Comparison of ENCODE assay signal across 10 cellular contexts in the genomic region with DNA sequence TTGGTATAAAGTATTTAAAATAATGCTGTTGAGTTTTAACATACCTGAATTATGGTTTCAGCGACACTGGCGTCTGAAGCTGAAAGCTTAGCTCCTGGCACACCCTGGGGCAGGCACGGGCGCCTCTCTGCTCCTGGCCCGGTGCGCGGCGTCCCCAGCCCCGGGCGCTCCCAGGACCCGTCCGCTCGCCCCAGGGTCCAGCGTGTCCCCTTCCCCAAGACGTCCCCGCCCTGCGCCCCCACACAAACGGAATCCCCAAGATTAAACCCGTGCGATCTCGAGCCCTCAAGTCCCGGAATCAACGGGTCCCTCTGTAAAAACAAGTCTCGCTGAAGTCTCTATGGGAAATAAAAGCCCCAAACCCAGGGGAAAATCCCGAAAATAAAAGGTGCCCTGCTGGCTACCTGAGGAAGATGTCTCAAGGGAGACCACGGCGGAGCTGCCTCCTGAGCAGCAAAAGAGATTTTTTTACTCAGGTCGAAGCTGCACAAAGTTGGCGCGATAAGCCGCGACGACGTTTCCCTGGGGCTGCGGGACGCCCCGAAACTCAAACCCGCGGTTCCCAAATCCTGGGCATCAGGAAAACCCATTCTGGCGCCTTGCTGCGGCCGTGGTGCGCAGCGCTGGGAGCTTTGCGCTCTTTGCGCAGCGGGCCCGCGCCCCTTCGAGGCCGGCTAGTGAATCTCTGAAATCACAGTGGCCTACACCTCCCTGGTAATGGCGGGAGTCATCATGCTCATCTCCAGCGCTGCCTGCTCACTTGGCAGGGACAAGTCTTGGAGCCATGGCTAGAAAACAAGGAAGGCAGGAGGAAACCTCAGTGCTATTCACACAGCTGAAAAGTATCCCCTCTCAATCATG. TPM values are rescaled to one million over a fixed set of nuclear protein-coding genes. Genes with fewer than 3 reads are reported as not detected.
A peak's percentile ranks its signal among the peaks of the same experiment; 100 is the strongest.
DNase-seq lines count a peak whose midpoint lies in the region; ATAC-seq, FAIRE-seq and TF ChIP-seq lines count a peak whose summit lies in the region.
"Had no signal": no experiment of that assay in that cellular context is flagged by ENCODE, and none has a peak within 500 bp of the region (broad histone marks: within the 10 kb centered on the region; RNA-seq: fewer than 3 reads in every experiment).

No MANE protein-coding gene starts in this region.

- TF ChIP-seq CTCF in HepG2 (CRISPR knock-in tag; IDR thresholded peaks at IDR 0.05) = no peak
- TF ChIP-seq CTCF in suprapubic skin (IDR thresholded peaks at IDR 0.05) = no peak

- no peak overlapping the region for H3K27ac ChIP-seq in HepG2 (ENCODE audit: extremely low read length, insufficient read depth, low read length)
- H3K27ac ChIP-seq in suprapubic skin = no peak overlapping the region
- H3K27ac ChIP-seq: HL-60 had no signal

- 36% methylated on average over 11 of the region's 53 CpGs for WGBS in HepG2 (ENCODE audit: low lambda C conversion rate)
- WGBS in suprapubic skin = 2% methylated on average over 45 of the region's 53 CpGs

- no peak overlapping the region for H3K4me2 ChIP-seq in HepG2 (ENCODE audit: low read depth, low read length)

- no peaks in the 10 kb centered on the region for H3K36me3 ChIP-seq in HepG2 (replicated peaks in 1 of 2; ENCODE audit: control insufficient read depth in 1 of 2, insufficient read depth in 2 of 2, low read length in 2 of 2)
- H3K36me3 ChIP-seq in suprapubic skin = no peaks in the 10 kb centered on the region

- H3K4me1 Mint-ChIP-seq in activated naive CD8-positive, alpha-beta T cell treated with anti-CD3 and anti-CD28 coated beads, Interleukin-2, amount 10 ng/mL, durations not matched to agents 7 days and 5 days = peaks cover 7% of the 10 kb centered on the region

- no peak for FAIRE-seq in HepG2 (lab: Jason Lieb, UNC)

- H3K9me3 Mint-ChIP-seq in activated naive CD8-positive, alpha-beta T cell treated with anti-CD3 and anti-CD28 coated beads, Interleukin-2, amount 10 ng/mL, durations not matched to agents 7 days and 5 days = no peaks in the 10 kb centered on the region

- TF ChIP-seq RAD21 in HepG2 (CRISPR knock-in tag; IDR thresholded peaks at IDR 0.05) = no peak

- peak; percentile 17 for DNase-seq in COLO668 (lab: John Stamatoyannopoulos, UW; ENCODE audit: unreplicated experiment)
- peak; percentile 48 for DNase-seq in activated naive CD8-positive, alpha-beta T cell treated with anti-CD3 and anti-CD28 coated beads, Interleukin-2, amount 10 ng/mL, durations not matched to agents 7 days and 5 days
- no peak for DNase-seq in HepG2 (ENCODE audit: low spot score)
- no peak for DNase-seq in suprapubic skin (ENCODE audit: low spot score in 2 of 2)
- no peak for DNase-seq in SIG-M5 treated with dmso at 0.1 percent for 504 hours (lab: John Stamatoyannopoulos, UW; ENCODE audit: unreplicated experiment)
- DNase-seq in middle frontal gyrus (ENCODE audit: extremely low spot score, low spot score) = no peak
- DNase-seq in ureter (ENCODE audit: low spot score) = no peak

- no peaks in the 10 kb centered on the region for H3K9me3 ChIP-seq in HepG2 (ENCODE audit: low read length)
- no peaks in the 10 kb centered on the region for H3K9me3 ChIP-seq in suprapubic skin

- H3K27me3 ChIP-seq in HepG2 (ENCODE audit: control insufficient read depth in 1 of 2, insufficient read depth in 2 of 2, low read length in 2 of 2) (no peaks in the 10 kb centered on the region), suprapubic skin (peaks cover 48% of the 10 kb centered on the region)

- TF ChIP-seq EP300 in HepG2 (IDR thresholded peaks at IDR 0.05; ENCODE audit: low read depth in 2 of 2, low read length in 2 of 2) = no peak
- no peak for TF ChIP-seq EP300 in HepG2 (CRISPR knock-in tag; IDR thresholded peaks at IDR 0.05; ENCODE audit: borderline replicate concordance)
- TF ChIP-seq EP300 in suprapubic skin (IDR thresholded peaks at IDR 0.05) = no peak

- in situ Hi-C loops in HepG2 (cut with HindIII; ENCODE audit: extremely low pct_ligation_motif_present, low pct_unique_long_range_greater_than_20kb) = no loop called here

- POLR2A ChIA-PET in activated naive CD8-positive, alpha-beta T cell treated with anti-CD3 and anti-CD28 coated beads, Interleukin-2, amount 10 ng/mL, durations not matched to agents 7 days and 5 days (lab: Charles Lee) = no interaction called here
- POLR2A ChIA-PET in HepG2 (lab: Yijun Ruan, JAX) = no interaction called here

- H3K4me1 ChIP-seq in HepG2 (ENCODE audit: insufficient read depth, low read length) = no peaks in the 10 kb centered on the region
- peaks cover 12% of the 10 kb centered on the region for H3K4me1 ChIP-seq in suprapubic skin

- CTCF ChIA-PET in HepG2 (lab: Yijun Ruan, JAX; ENCODE audit: low intra/inter-chr PET ratio, low total read pairs) = no interaction called here

- H3K9ac ChIP-seq in HepG2 (ENCODE audit: insufficient read depth, low read depth, low read length) = no peak overlapping the region

- ATAC-seq in GM21619 (IDR thresholded peaks at IDR 0.05; ENCODE audit: unreplicated experiment) (peak; percentile 52), HepG2 (peak; percentile 51; the same call in 2 of the 3 replicates)
- ATAC-seq in activated naive CD8-positive, alpha-beta T cell treated with anti-CD3 and anti-CD28 coated beads, Interleukin-2, amount 10 ng/mL, durations not matched to agents 7 days and 5 days (ENCODE audit: low read depth) = no peak

- H3K36me3 Mint-ChIP-seq in activated naive CD8-positive, alpha-beta T cell treated with anti-CD3 and anti-CD28 coated beads, Interleukin-2, amount 10 ng/mL, durations not matched to agents 7 days and 5 days = no peaks in the 10 kb centered on the region

- H3K4me3 Mint-ChIP-seq in activated naive CD8-positive, alpha-beta T cell treated with anti-CD3 and anti-CD28 coated beads, Interleukin-2, amount 10 ng/mL, durations not matched to agents 7 days and 5 days = peak overlapping the region; percentile 80

- intact Hi-C loops in HepG2 (cut with micrococcal nuclease; ENCODE audit: unreplicated experiment) = no loop called here

- H3K79me2 ChIP-seq in HepG2 (ENCODE audit: insufficient read depth, low read length) = no peaks in the 10 kb centered on the region

- H3K4me3 ChIP-seq in HepG2 (replicated peaks in 1 of 3; ENCODE audit: insufficient read depth in 1 of 3, low read depth in 2 of 3, low read length in 3 of 3) = no peak overlapping the region
- peak overlapping the region; percentile 40 for H3K4me3 ChIP-seq in suprapubic skin

- H3K27ac Mint-ChIP-seq in activated naive CD8-positive, alpha-beta T cell treated with anti-CD3 and anti-CD28 coated beads, Interleukin-2, amount 10 ng/mL, durations not matched to agents 7 days and 5 days = no peak overlapping the region

- no peak for TF ChIP-seq POLR2A in HepG2 (IDR thresholded peaks at IDR 0.05; ENCODE audit: insufficient read depth in 1 of 2, low read depth in 2 of 2, low read length in 2 of 2)
- no peak for TF ChIP-seq POLR2A in suprapubic skin (IDR thresholded peaks at IDR 0.05)

- BruUV-seq in HepG2 (replicated peaks; lab: Mats Ljungman, UMichigan) = no TSS peak

- H4K20me1 ChIP-seq in HepG2 (ENCODE audit: insufficient read depth, low read length) = no peaks in the 10 kb centered on the region

- H2AFZ ChIP-seq in HepG2 (ENCODE audit: low read length) = no peak overlapping the region

- H3K27me3 Mint-ChIP-seq in activated naive CD8-positive, alpha-beta T cell treated with anti-CD3 and anti-CD28 coated beads, Interleukin-2, amount 10 ng/mL, durations not matched to agents 7 days and 5 days = peaks cover 62% of the 10 kb centered on the region

RNA-seq across cellular contexts. Expression of a gene that starts 6.3 kb away (rescaled TPM):
- total RNA-seq in activated naive CD8-positive, alpha-beta T cell treated with anti-CD3 and anti-CD28 coated beads, Interleukin-2, amount 10 ng/mL, durations not matched to agents 7 days and 5 days = not detected
- total RNA-seq in HepG2 (2016; rRNA removed; fragmentation: Illumina TruSeq; extraction: Trizol) (not detected in 2 replicates), suprapubic skin (not detected), ureter (not detected)
- total RNA-seq in HepG2 (2016; cell fraction: cytosol; rRNA removed; fragmentation: Illumina TruSeq; extraction: Trizol; ENCODE audit: low read depth) = not detected in 2 replicates
- total RNA-seq in HepG2 (2016; cell fraction: insoluble cytoplasmic fraction; rRNA removed; fragmentation: Illumina TruSeq; extraction: Trizol) = not detected in 2 replicates
- not detected in 2 replicates for total RNA-seq in HepG2 (2016; cell fraction: membrane; rRNA removed; fragmentation: Illumina TruSeq; extraction: Trizol)
- total RNA-seq in HepG2 (2016; cell fraction: nucleus; rRNA removed; fragmentation: Illumina TruSeq; extraction: Trizol) = not detected in 2 replicates
- polyA plus RNA-seq in HepG2 (2011; rRNA removed) = not detected in 2 replicates
- not detected in 2 replicates for polyA plus RNA-seq in HepG2 (2011; cell fraction: cytosol; rRNA removed)
- not detected in 2 replicates for polyA plus RNA-seq in HepG2 (2011; cell fraction: nucleus; rRNA removed)
- not detected in 2 replicates for polyA plus RNA-seq in HepG2 (2012)
- polyA plus RNA-seq in HepG2 (2016; cell fraction: cytosol; fragmentation: Illumina TruSeq; extraction: Trizol; ENCODE audit: low read depth) = not detected in 2 replicates
- not detected in 2 replicates for polyA plus RNA-seq in HepG2 (2016; cell fraction: insoluble cytoplasmic fraction; fragmentation: Illumina TruSeq; extraction: Trizol; ENCODE audit: low read depth)
- not detected in 2 replicates for polyA plus RNA-seq in HepG2 (2016; cell fraction: membrane; fragmentation: Illumina TruSeq; extraction: Trizol; ENCODE audit: low read depth)
- polyA plus RNA-seq in HepG2 (2016; cell fraction: nucleus; fragmentation: Illumina TruSeq; extraction: Trizol; ENCODE audit: insufficient read depth, low read depth) = not detected in 2 replicates
- not detected in 2 replicates for polyA minus RNA-seq in HepG2 (2011; rRNA and poly(A)+ RNA removed; ENCODE audit: low replicate concordance)
- not detected in 2 replicates for polyA minus RNA-seq in HepG2 (2011; cell fraction: cytosol; rRNA and poly(A)+ RNA removed)
- polyA minus RNA-seq in HepG2 (2011; cell fraction: nucleus; rRNA and poly(A)+ RNA removed) = not detected in 2 replicates
- total RNA-seq: dermis microvascular lymphatic vessel endothelial cell had no signal

RNA-seq across cellular contexts. Expression of a gene that starts 17.4 kb away (rescaled TPM):
- not detected for total RNA-seq in activated naive CD8-positive, alpha-beta T cell treated with anti-CD3 and anti-CD28 coated beads, Interleukin-2, amount 10 ng/mL, durations not matched to agents 7 days and 5 days
- not detected in 2 replicates for total RNA-seq in HepG2 (2016; rRNA removed; fragmentation: Illumina TruSeq; extraction: Trizol)
- not detected in 2 replicates for total RNA-seq in HepG2 (2016; cell fraction: cytosol; rRNA removed; fragmentation: Illumina TruSeq; extraction: Trizol; ENCODE audit: low read depth)
- total RNA-seq in HepG2 (2016; cell fraction: insoluble cytoplasmic fraction; rRNA removed; fragmentation: Illumina TruSeq; extraction: Trizol) = not detected in 2 replicates
- total RNA-seq in HepG2 (2016; cell fraction: membrane; rRNA removed; fragmentation: Illumina TruSeq; extraction: Trizol) = not detected in 2 replicates
- not detected in 2 replicates for total RNA-seq in HepG2 (2016; cell fraction: nucleus; rRNA removed; fragmentation: Illumina TruSeq; extraction: Trizol)
- not detected in 2 replicates for polyA plus RNA-seq in HepG2 (2011; rRNA removed)
- polyA plus RNA-seq in HepG2 (2011; cell fraction: cytosol; rRNA removed) = not detected in 2 replicates
- not detected in 2 replicates for polyA plus RNA-seq in HepG2 (2011; cell fraction: nucleus; rRNA removed)
- not detected in 2 replicates for polyA plus RNA-seq in HepG2 (2012)
- polyA plus RNA-seq in HepG2 (2016; cell fraction: cytosol; fragmentation: Illumina TruSeq; extraction: Trizol; ENCODE audit: low read depth) = not detected in 2 replicates
- polyA plus RNA-seq in HepG2 (2016; cell fraction: insoluble cytoplasmic fraction; fragmentation: Illumina TruSeq; extraction: Trizol; ENCODE audit: low read depth) = not detected in 2 replicates
- not detected in 2 replicates for polyA plus RNA-seq in HepG2 (2016; cell fraction: membrane; fragmentation: Illumina TruSeq; extraction: Trizol; ENCODE audit: low read depth)
- polyA plus RNA-seq in HepG2 (2016; cell fraction: nucleus; fragmentation: Illumina TruSeq; extraction: Trizol; ENCODE audit: insufficient read depth, low read depth) = not detected in 2 replicates
- polyA minus RNA-seq in HepG2 (2011; rRNA and poly(A)+ RNA removed; ENCODE audit: low replicate concordance) = not detected in 2 replicates
- not detected in 2 replicates for polyA minus RNA-seq in HepG2 (2011; cell fraction: cytosol; rRNA and poly(A)+ RNA removed)
- not detected in 2 replicates for polyA minus RNA-seq in HepG2 (2011; cell fraction: nucleus; rRNA and poly(A)+ RNA removed)
- not detected for total RNA-seq in suprapubic skin
- total RNA-seq in ureter = not detected
- total RNA-seq: dermis microvascular lymphatic vessel endothelial cell had no signal

RNA-seq across cellular contexts. Expression of a gene that starts 34.8 kb away (rescaled TPM):
- not detected for total RNA-seq in activated naive CD8-positive, alpha-beta T cell treated with anti-CD3 and anti-CD28 coated beads, Interleukin-2, amount 10 ng/mL, durations not matched to agents 7 days and 5 days
- total RNA-seq in HepG2 (2016; rRNA removed; fragmentation: Illumina TruSeq; extraction: Trizol) (not detected in 2 replicates), suprapubic skin (not detected), ureter (not detected)
- not detected in 2 replicates for total RNA-seq in HepG2 (2016; cell fraction: cytosol; rRNA removed; fragmentation: Illumina TruSeq; extraction: Trizol; ENCODE audit: low read depth)
- total RNA-seq in HepG2 (2016; cell fraction: insoluble cytoplasmic fraction; rRNA removed; fragmentation: Illumina TruSeq; extraction: Trizol) = not detected in 2 replicates
- total RNA-seq in HepG2 (2016; cell fraction: membrane; rRNA removed; fragmentation: Illumina TruSeq; extraction: Trizol) = not detected in 2 replicates
- total RNA-seq in HepG2 (2016; cell fraction: nucleus; rRNA removed; fragmentation: Illumina TruSeq; extraction: Trizol) = not detected in 2 replicates
- not detected in 2 replicates for polyA plus RNA-seq in HepG2 (2011; rRNA removed)
- polyA plus RNA-seq in HepG2 (2011; cell fraction: cytosol; rRNA removed) = not detected in 2 replicates
- polyA plus RNA-seq in HepG2 (2011; cell fraction: nucleus; rRNA removed) = not detected in 2 replicates
- polyA plus RNA-seq in HepG2 (2012) = not detected in 2 replicates
- not detected in 2 replicates for polyA plus RNA-seq in HepG2 (2016; cell fraction: cytosol; fragmentation: Illumina TruSeq; extraction: Trizol; ENCODE audit: low read depth)
- not detected in 2 replicates for polyA plus RNA-seq in HepG2 (2016; cell fraction: insoluble cytoplasmic fraction; fragmentation: Illumina TruSeq; extraction: Trizol; ENCODE audit: low read depth)
- polyA plus RNA-seq in HepG2 (2016; cell fraction: membrane; fragmentation: Illumina TruSeq; extraction: Trizol; ENCODE audit: low read depth) = not detected in 2 replicates
- not detected in 2 replicates for polyA plus RNA-seq in HepG2 (2016; cell fraction: nucleus; fragmentation: Illumina TruSeq; extraction: Trizol; ENCODE audit: insufficient read depth, low read depth)
- polyA minus RNA-seq in HepG2 (2011; rRNA and poly(A)+ RNA removed; ENCODE audit: low replicate concordance) = not detected in 2 replicates
- not detected in 2 replicates for polyA minus RNA-seq in HepG2 (2011; cell fraction: cytosol; rRNA and poly(A)+ RNA removed)
- polyA minus RNA-seq in HepG2 (2011; cell fraction: nucleus; rRNA and poly(A)+ RNA removed) = not detected in 2 replicates
- total RNA-seq: dermis microvascular lymphatic vessel endothelial cell had no signal

RNA-seq across cellular contexts. Expression of a gene that starts 37.6 kb away (rescaled TPM):
- not detected for total RNA-seq in activated naive CD8-positive, alpha-beta T cell treated with anti-CD3 and anti-CD28 coated beads, Interleukin-2, amount 10 ng/mL, durations not matched to agents 7 days and 5 days
- total RNA-seq in HepG2 (2016; rRNA removed; fragmentation: Illumina TruSeq; extraction: Trizol) = not detected in 2 replicates
- total RNA-seq in HepG2 (2016; cell fraction: cytosol; rRNA removed; fragmentation: Illumina TruSeq; extraction: Trizol; ENCODE audit: low read depth) = not detected in 2 replicates
- total RNA-seq in HepG2 (2016; cell fraction: insoluble cytoplasmic fraction; rRNA removed; fragmentation: Illumina TruSeq; extraction: Trizol) = not detected in 2 replicates
- total RNA-seq in HepG2 (2016; cell fraction: membrane; rRNA removed; fragmentation: Illumina TruSeq; extraction: Trizol) = not detected in 2 replicates
- total RNA-seq in HepG2 (2016; cell fraction: nucleus; rRNA removed; fragmentation: Illumina TruSeq; extraction: Trizol) = not detected in 2 replicates
- polyA plus RNA-seq in HepG2 (2011; rRNA removed) = not detected in 2 replicates
- polyA plus RNA-seq in HepG2 (2011; cell fraction: cytosol; rRNA removed) = not detected in 2 replicates
- polyA plus RNA-seq in HepG2 (2011; cell fraction: nucleus; rRNA removed) = not detected in 2 replicates
- polyA plus RNA-seq in HepG2 (2012) = not detected in 2 replicates
- polyA plus RNA-seq in HepG2 (2016; cell fraction: cytosol; fragmentation: Illumina TruSeq; extraction: Trizol; ENCODE audit: low read depth) = not detected in 2 replicates
- polyA plus RNA-seq in HepG2 (2016; cell fraction: insoluble cytoplasmic fraction; fragmentation: Illumina TruSeq; extraction: Trizol; ENCODE audit: low read depth) = not detected in 2 replicates
- not detected in 2 replicates for polyA plus RNA-seq in HepG2 (2016; cell fraction: membrane; fragmentation: Illumina TruSeq; extraction: Trizol; ENCODE audit: low read depth)
- not detected in 2 replicates for polyA plus RNA-seq in HepG2 (2016; cell fraction: nucleus; fragmentation: Illumina TruSeq; extraction: Trizol; ENCODE audit: insufficient read depth, low read depth)
- polyA minus RNA-seq in HepG2 (2011; rRNA and poly(A)+ RNA removed; ENCODE audit: low replicate concordance) = not detected in 2 replicates
- polyA minus RNA-seq in HepG2 (2011; cell fraction: cytosol; rRNA and poly(A)+ RNA removed) = not detected in 2 replicates
- not detected in 2 replicates for polyA minus RNA-seq in HepG2 (2011; cell fraction: nucleus; rRNA and poly(A)+ RNA removed)
- total RNA-seq in suprapubic skin = not detected
- not detected for total RNA-seq in ureter
- total RNA-seq: dermis microvascular lymphatic vessel endothelial cell had no signal

RNA-seq across cellular contexts. Expression of a gene that starts 51.9 kb away (rescaled TPM):
- not detected for total RNA-seq in activated naive CD8-positive, alpha-beta T cell treated with anti-CD3 and anti-CD28 coated beads, Interleukin-2, amount 10 ng/mL, durations not matched to agents 7 days and 5 days
- total RNA-seq in HepG2 (2016; rRNA removed; fragmentation: Illumina TruSeq; extraction: Trizol) (not detected in 2 replicates), suprapubic skin (not detected), ureter (not detected)
- total RNA-seq in HepG2 (2016; cell fraction: cytosol; rRNA removed; fragmentation: Illumina TruSeq; extraction: Trizol; ENCODE audit: low read depth) = not detected in 2 replicates
- not detected in 2 replicates for total RNA-seq in HepG2 (2016; cell fraction: insoluble cytoplasmic fraction; rRNA removed; fragmentation: Illumina TruSeq; extraction: Trizol)
- not detected in 2 replicates for total RNA-seq in HepG2 (2016; cell fraction: membrane; rRNA removed; fragmentation: Illumina TruSeq; extraction: Trizol)
- total RNA-seq in HepG2 (2016; cell fraction: nucleus; rRNA removed; fragmentation: Illumina TruSeq; extraction: Trizol) = not detected in 2 replicates
- not detected in 2 replicates for polyA plus RNA-seq in HepG2 (2011; rRNA removed)
- not detected in 2 replicates for polyA plus RNA-seq in HepG2 (2011; cell fraction: cytosol; rRNA removed)
- polyA plus RNA-seq in HepG2 (2011; cell fraction: nucleus; rRNA removed) = not detected in 2 replicates
- polyA plus RNA-seq in HepG2 (2012) = not detected in 2 replicates
- polyA plus RNA-seq in HepG2 (2016; cell fraction: cytosol; fragmentation: Illumina TruSeq; extraction: Trizol; ENCODE audit: low read depth) = not detected in 2 replicates
- not detected in 2 replicates for polyA plus RNA-seq in HepG2 (2016; cell fraction: insoluble cytoplasmic fraction; fragmentation: Illumina TruSeq; extraction: Trizol; ENCODE audit: low read depth)
- not detected in 2 replicates for polyA plus RNA-seq in HepG2 (2016; cell fraction: membrane; fragmentation: Illumina TruSeq; extraction: Trizol; ENCODE audit: low read depth)
- not detected in 2 replicates for polyA plus RNA-seq in HepG2 (2016; cell fraction: nucleus; fragmentation: Illumina TruSeq; extraction: Trizol; ENCODE audit: insufficient read depth, low read depth)
- not detected in 2 replicates for polyA minus RNA-seq in HepG2 (2011; rRNA and poly(A)+ RNA removed; ENCODE audit: low replicate concordance)
- not detected in 2 replicates for polyA minus RNA-seq in HepG2 (2011; cell fraction: cytosol; rRNA and poly(A)+ RNA removed)
- polyA minus RNA-seq in HepG2 (2011; cell fraction: nucleus; rRNA and poly(A)+ RNA removed) = not detected in 2 replicates
- total RNA-seq: dermis microvascular lymphatic vessel endothelial cell had no signal

Comparison
In these comparisons a context has a peak if more than half of its experiments do, and no peak if none do; other contexts are left out.
1. DNase-seq: peak in COLO668 (single experiment) and activated naive CD8-positive, alpha-beta T cell treated with anti-CD3 and anti-CD28 coated beads, Interleukin-2, amount 10 ng/mL, durations not matched to agents 7 days and 5 days (single experiment); none in HepG2 (single experiment), suprapubic skin (0 of 2), SIG-M5 treated with dmso at 0.1 percent for 504 hours (single experiment), middle frontal gyrus (single experiment) and ureter (single experiment).